ENCODE assay signal across 8 cellular contexts in the genomic region with DNA sequence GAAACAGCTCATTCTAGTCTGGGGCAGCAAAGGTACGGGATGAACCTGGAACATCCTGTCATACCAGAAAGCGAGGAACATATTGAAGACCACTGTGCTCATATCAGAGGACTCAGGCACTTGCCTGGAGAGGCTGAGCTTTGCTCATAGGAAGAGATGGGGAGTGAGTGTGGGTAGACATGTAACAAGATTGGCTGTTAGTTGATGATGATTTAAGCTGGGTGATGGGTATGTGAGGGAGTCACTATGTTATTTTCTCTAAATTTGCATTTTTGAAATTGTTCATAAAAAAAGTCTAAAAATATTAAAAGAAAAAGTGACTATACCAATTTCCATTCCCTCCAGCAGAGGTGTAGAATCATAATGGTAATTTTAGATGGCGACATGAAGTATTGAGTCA. TPM values are rescaled to one million over a fixed set of nuclear protein-coding genes. Genes with fewer than 3 reads are reported as not detected.
"Had no signal": no experiment of that assay in that cellular context is flagged by ENCODE, and none has a peak within 500 bp of the region (broad histone marks: within the 10 kb centered on the region; RNA-seq: fewer than 3 reads in every experiment).

No MANE protein-coding gene starts in this region.

- H3K4me3 ChIP-seq: GM23248, K562 had no signal

- H3K4me3 Mint-ChIP-seq: H9, HFFc6 had no signal

- H3K9ac ChIP-seq: GM23248 had no signal

- H3K9me3 Mint-ChIP-seq: H9, HFFc6 had no signal

- H2AFZ ChIP-seq: GM23248 had no signal

- ATAC-seq: K562 had no signal

- H3K27ac Mint-ChIP-seq: H9, HFFc6 had no signal

- DNase-seq: GM23248, H9, HCEC 1CT, HFFc6, IMR-90, KG1 had no signal

- H3K27ac ChIP-seq: GM23248 had no signal

RNA-seq across cellular contexts. Expression of gene BCL2L10, which starts 31.6 kb away (rescaled TPM):
- total RNA-seq: GM23248, H1, H9, IMR-90, K562 had no signal
- polyA plus RNA-seq: GM23248, IMR-90, K562 had no signal
